1 cellular context compared by ENCODE assay signal in the genomic region with DNA sequence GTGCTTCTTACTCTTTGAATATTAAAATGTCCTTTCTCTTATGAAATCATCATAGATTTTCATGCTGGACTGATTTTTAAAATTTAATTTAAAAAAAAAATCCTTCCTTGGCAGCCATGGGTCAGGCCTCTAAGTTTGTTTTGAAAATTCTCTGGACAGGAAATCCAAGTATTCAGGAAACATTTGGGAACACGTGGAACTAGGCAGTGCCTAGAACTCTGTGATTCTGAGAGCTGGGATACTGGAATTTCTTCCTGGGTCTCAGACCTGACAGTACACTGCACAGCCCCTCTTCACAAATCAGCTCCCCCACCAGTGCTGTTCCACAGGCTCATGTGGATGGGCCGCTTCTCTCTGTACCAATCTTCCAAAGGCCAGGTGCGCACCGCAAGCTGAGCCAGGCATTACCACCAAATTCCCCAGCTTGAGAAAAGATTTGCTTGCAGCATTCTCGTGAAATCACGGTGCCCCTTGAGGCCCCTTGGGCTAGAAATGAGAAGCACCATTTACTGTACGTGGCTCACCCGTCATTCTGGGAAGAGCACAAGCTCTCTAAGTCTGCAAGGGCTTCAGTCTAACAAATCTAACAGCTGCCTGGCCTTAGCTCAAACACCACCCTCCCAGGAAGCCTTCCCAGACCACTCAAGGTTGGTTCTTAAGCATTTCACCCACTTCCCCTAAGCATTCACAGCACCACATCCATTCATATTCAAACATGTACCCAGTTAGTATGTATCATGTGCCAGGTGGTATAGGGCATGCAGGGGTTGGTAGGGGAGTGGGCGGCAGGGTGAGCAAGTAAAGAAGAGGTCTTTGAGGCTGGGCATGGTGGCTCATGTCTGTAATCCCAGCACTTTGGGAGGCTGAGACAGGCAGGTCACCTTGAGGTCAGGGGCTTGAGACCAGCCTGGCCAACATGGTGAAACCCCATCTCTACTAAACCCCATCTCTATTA.
TF ChIP-seq lines count a peak whose summit lies in the region.

No MANE protein-coding gene starts in this region.

TF ChIP-seq in WTC11, 78 proteins besides CTCF, POLR2A, EP300 and RAD21 (continued from another document):
- no peak for TF ChIP-seq STAT6 (CRISPR knock-in tag; conservative IDR thresholded peaks at IDR 0.05; ENCODE audit: low read depth)
- TF ChIP-seq TEAD1 (CRISPR knock-in tag; IDR thresholded peaks at IDR 0.05): no peak
- no peak for TF ChIP-seq FOXK1 (CRISPR knock-in tag; IDR thresholded peaks at IDR 0.05)
- no peak for TF ChIP-seq MXD4 (CRISPR knock-in tag; IDR thresholded peaks at IDR 0.05; ENCODE audit: borderline replicate concordance)
